ENCODE assay signal across 16 cellular contexts in the genomic region with DNA sequence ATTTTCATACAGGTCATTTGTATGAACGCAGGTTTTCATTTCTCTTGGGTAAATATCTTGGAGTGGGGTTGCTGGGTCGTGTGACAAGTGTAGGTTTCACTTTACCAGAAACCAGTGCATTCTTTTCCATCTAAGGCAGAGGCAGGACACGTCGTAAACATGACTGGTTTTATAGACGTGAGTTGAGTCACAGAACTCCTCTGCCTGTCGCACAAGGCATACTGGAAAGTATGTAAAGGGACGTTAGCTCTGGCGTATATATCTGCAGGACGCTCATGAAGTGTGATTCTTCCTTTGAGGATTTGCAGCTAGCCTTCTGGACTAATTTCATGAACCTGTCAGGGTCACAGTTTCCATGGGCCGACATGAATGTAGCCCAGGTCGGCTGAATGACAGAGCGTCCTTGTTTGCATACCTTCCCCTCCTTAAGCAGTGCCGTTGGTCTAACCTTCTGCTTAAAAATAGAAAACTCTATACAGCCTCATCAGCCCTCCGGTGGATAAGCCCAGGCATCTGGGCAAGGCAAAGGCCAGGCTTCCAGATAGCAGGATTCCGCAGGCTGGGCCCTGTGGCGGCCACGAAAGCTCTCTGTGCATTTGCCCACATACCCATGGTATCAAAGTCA.
"Had no signal": no experiment of that assay in that cellular context is flagged by ENCODE, and none has a peak within 500 bp of the region (broad histone marks: within the 10 kb centered on the region; RNA-seq: fewer than 3 reads in every experiment).

No MANE protein-coding gene starts in this region.

- H3K4me3 ChIP-seq: body of pancreas, colonic mucosa, psoas muscle, stomach, uterus had no signal

- H3K4me1 Mint-ChIP-seq: activated CD4-positive, alpha-beta memory T cell treated with anti-CD3 and anti-CD28 coated beads, Interleukin-2, amount 10 ng/mL, durations not matched to agents 7 days and 5 days had no signal

- H3K27ac Mint-ChIP-seq: activated CD4-positive, alpha-beta memory T cell treated with anti-CD3 and anti-CD28 coated beads, Interleukin-2, amount 10 ng/mL, durations not matched to agents 7 days and 5 days; activated naive CD4-positive, alpha-beta T cell treated with anti-CD3 and anti-CD28 coated beads, Interleukin-2, amount 50 U/mL, for 72 hours; T-helper 1 cell treated with Interleukin-12 subunit alpha and Interleukin-12 subunit beta and Interleukin-4 antibody, amounts not matched to agents 30 μg/mL and 1 μg/mL, for 36 hours had no signal

- H3K9me3 Mint-ChIP-seq: activated CD4-positive, alpha-beta memory T cell treated with anti-CD3 and anti-CD28 coated beads, Interleukin-2, amount 10 ng/mL, durations not matched to agents 7 days and 5 days; activated naive CD4-positive, alpha-beta T cell treated with anti-CD3 and anti-CD28 coated beads, Interleukin-2, amount 50 U/mL, for 72 hours; T-helper 1 cell treated with Interleukin-12 subunit alpha and Interleukin-12 subunit beta and Interleukin-4 antibody, amounts not matched to agents 30 μg/mL and 1 μg/mL, for 36 hours had no signal

- ATAC-seq: activated naive CD4-positive, alpha-beta T cell treated with anti-CD3 and anti-CD28 coated beads, Interleukin-2, amount 50 U/mL, for 72 hours; body of pancreas; psoas muscle; sciatic nerve had no signal

- H3K36me3 Mint-ChIP-seq: activated naive CD4-positive, alpha-beta T cell treated with anti-CD3 and anti-CD28 coated beads, Interleukin-2, amount 50 U/mL, for 72 hours had no signal

- H3K27me3 Mint-ChIP-seq: activated CD4-positive, alpha-beta memory T cell treated with anti-CD3 and anti-CD28 coated beads, Interleukin-2, amount 10 ng/mL, durations not matched to agents 7 days and 5 days had no signal

- H3K4me3 Mint-ChIP-seq: activated CD4-positive, alpha-beta memory T cell treated with anti-CD3 and anti-CD28 coated beads, Interleukin-2, amount 10 ng/mL, durations not matched to agents 7 days and 5 days; T-helper 1 cell treated with Interleukin-12 subunit alpha and Interleukin-12 subunit beta and Interleukin-4 antibody, amounts not matched to agents 30 μg/mL and 1 μg/mL, for 36 hours had no signal

- DNase-seq: activated CD4-positive, alpha-beta memory T cell treated with anti-CD3 and anti-CD28 coated beads, Interleukin-2, amount 10 ng/mL, durations not matched to agents 7 days and 5 days; activated CD4-positive, alpha-beta T cell treated with anti-CD3 and anti-CD28 coated beads for 4 hours; activated effector memory CD4-positive, alpha-beta T cell treated with anti-CD3 and anti-CD28 coated beads, Interleukin-2, amount 50 U/mL, for 16 hours; activated T-cell treated with anti-CD3 and anti-CD28 coated beads, Interleukin-2, amount 50 U/mL, for 48 hours; body of pancreas; central memory CD4-positive, alpha-beta T cell; colonic mucosa; kidney; psoas muscle; stimulated activated CD4-positive, alpha-beta T cell treated with anti-CD3 and anti-CD28 coated beads, Interleukin-12 subunit alpha, Interleukin-12 subunit beta, amount 100 ng/mL, for 4 hours; stimulated activated CD4-positive, alpha-beta T cell treated with anti-CD3 and anti-CD28 coated beads, Interleukin-2, amount 100 ng/mL, for 24 hours; stomach; uterus had no signal
